Comparison of ENCODE assay signal across 24 cellular contexts in genomic region chr15:91070872-91071271, GRCh38. TPM values are rescaled to one million over a fixed set of nuclear protein-coding genes. Genes with fewer than 3 reads are reported as not detected.
DNase-seq lines count a peak whose midpoint lies in the region; ATAC-seq, FAIRE-seq and TF ChIP-seq lines count a peak whose summit lies in the region.
"Had no signal": no experiment of that assay in that cellular context is flagged by ENCODE, and none has a peak within 500 bp of the region (broad histone marks: within the 10 kb centered on the region; RNA-seq: fewer than 3 reads in every experiment).

No MANE protein-coding gene starts in this region.

- TF ChIP-seq EP300 in H1 (IDR thresholded peaks at IDR 0.05; ENCODE audit: borderline replicate concordance in 1 of 2, low read depth in 2 of 2, low read length in 2 of 2) = no peak

- no peak overlapping the region for H3K4me2 ChIP-seq in GM23338
- no peak overlapping the region for H3K4me2 ChIP-seq in HCT116 (ENCODE audit: low read length)
- H3K4me2 ChIP-seq in H1 (ENCODE audit: insufficient read depth in 1 of 2, low read depth in 2 of 2, low read length in 2 of 2) = no peak overlapping the region
- no peak overlapping the region for H3K4me2 ChIP-seq in mesendoderm (ENCODE audit: low read length)
- H3K4me2 ChIP-seq: A549; BLaER1 treated with 17β-estradiol and CSF1 and Interleukin-3, amounts not matched to agents 10 nM and 100 nM had no signal

- ATAC-seq in GM23338 = peak; percentile 65
- peak; percentile 72 for ATAC-seq in HCT116
- no peak for ATAC-seq in GM19397 (IDR thresholded peaks at IDR 0.05; ENCODE audit: unreplicated experiment)

- H3F3A ChIP-seq in GM23338 (replicated peaks; ENCODE audit: low read depth) = no peaks in the 10 kb centered on the region

- H2BK120ac ChIP-seq in H1 (replicated peaks; ENCODE audit: low read depth, low read length) = no peak overlapping the region
- H2BK120ac ChIP-seq in mesendoderm (ENCODE audit: low read depth, low read length) = no peak overlapping the region

- H2BK20ac ChIP-seq in H1 (ENCODE audit: low read length) = no peak overlapping the region

- H3K23ac ChIP-seq in H1 (ENCODE audit: insufficient read length) (no peak overlapping the region), mesendoderm (ENCODE audit: low read length) (no peak overlapping the region)

- peaks cover 8% of the 10 kb centered on the region; the same call in 1 of the 3 replicates for H3K4me1 Mint-ChIP-seq in GM23338
- H3K4me1 Mint-ChIP-seq: CD8-positive, alpha-beta memory T cell had no signal

- H3K14ac ChIP-seq in H1 (ENCODE audit: insufficient read length) = no peak overlapping the region

- H2BK15ac ChIP-seq in H1 (ENCODE audit: low read length) (no peak overlapping the region), mesendoderm (replicated peaks; ENCODE audit: low read depth) (no peak overlapping the region)

- H3K9me2 ChIP-seq in GM23338 (ENCODE audit: insufficient read depth) (no peaks in the 10 kb centered on the region), HCT116 (ENCODE audit: insufficient read depth) (no peaks in the 10 kb centered on the region)

- H3K9ac ChIP-seq in HCT116 (ENCODE audit: low read length) (no peak overlapping the region), H1 (replicated peaks in 1 of 4; ENCODE audit: extremely low read depth in 1 of 4, low read depth in 3 of 4, low read length in 3 of 4) (no peak overlapping the region), mesendoderm (ENCODE audit: low read length) (no peak overlapping the region)
- H3K9ac ChIP-seq: BLaER1 treated with 17β-estradiol and CSF1 and Interleukin-3, amounts not matched to agents 10 nM and 100 nM had no signal

- H3K4me1 ChIP-seq in GM23338 (ENCODE audit: insufficient read depth) (no peaks in the 10 kb centered on the region; the same call in 1 of the 2 replicates), HCT116 (ENCODE audit: control insufficient read depth in 1 of 2, insufficient read depth in 2 of 2, low read length in 2 of 2) (no peaks in the 10 kb centered on the region), H1 (replicated peaks in 1 of 4; ENCODE audit: control insufficient read depth in 3 of 4, insufficient read depth in 4 of 4, low read length in 3 of 4) (no peaks in the 10 kb centered on the region), mesendoderm (ENCODE audit: control insufficient read depth, low read depth, low read length) (no peaks in the 10 kb centered on the region)
- H3K4me1 ChIP-seq: A549, BE2C, HAP-1 had no signal

- TF ChIP-seq CTCF in GM23338 (conservative IDR thresholded peaks at IDR 0.05; ENCODE audit: low read depth in 2 of 2) = no peak; a peak in 1 of 4 replicates
- TF ChIP-seq CTCF in HCT116 (IDR thresholded peaks at IDR 0.05 in 2 of 3, conservative IDR thresholded peaks at IDR 0.05 in 1 of 3; ENCODE audit: borderline replicate concordance in 1 of 3, insufficient read depth in 1 of 3, low read depth in 2 of 3, low read length in 2 of 3) = peak in 2 of 3 experiments; percentile 6 to 9; a peak in 1 of 6 replicates
- TF ChIP-seq CTCF in H1 (IDR thresholded peaks at IDR 0.05; ENCODE audit: control extremely low read depth in 1 of 3, insufficient read depth in 1 of 3, low read depth in 1 of 3, low read length in 3 of 3) = peak; percentile 7 to 32 (median 19); a peak in 2 of 4 replicates

- TF ChIP-seq RAD21 in HCT116 (IDR thresholded peaks at IDR 0.05; ENCODE audit: low read depth) (no peak), H1 (IDR thresholded peaks at IDR 0.05 in 1 of 2, conservative IDR thresholded peaks at IDR 0.05 in 1 of 2; ENCODE audit: low read depth in 2 of 2, low read length in 2 of 2) (no peak)

- WGBS in H1 (ENCODE audit: extremely low coverage in 1 of 2, insufficient coverage in 1 of 2, insufficient read length in 1 of 2, insufficient replicate concordance in 2 of 2, low coverage in 1 of 2, low lambda C conversion rate in 2 of 2, missing lambda C conversion rate in 1 of 2), 2 experiments = 88% methylated on average over 8 of the region's 8 CpGs; no CpG with 5 or more reads in 1 of the 2 experiments
- no CpG with 5 or more reads among the region's 8 CpGs for WGBS in mesendoderm (ENCODE audit: extremely low coverage, insufficient coverage, low lambda C conversion rate)

- no peaks in the 10 kb centered on the region for H3K36me3 ChIP-seq in GM23338 (ENCODE audit: insufficient read depth)
- no peaks in the 10 kb centered on the region for H3K36me3 ChIP-seq in HCT116 (ENCODE audit: control insufficient read depth in 1 of 2, insufficient read depth in 2 of 2, low read length in 2 of 2)
- H3K36me3 ChIP-seq in H1 (ENCODE audit: control insufficient read depth in 2 of 4, insufficient read depth in 4 of 4, low read length in 3 of 4) = no peaks in the 10 kb centered on the region
- no peaks in the 10 kb centered on the region for H3K36me3 ChIP-seq in mesendoderm (ENCODE audit: control insufficient read depth, insufficient read depth, low read length)
- H3K36me3 ChIP-seq: BE2C; BLaER1 treated with 17β-estradiol and CSF1 and Interleukin-3, amounts not matched to agents 10 nM and 100 nM; HAP-1 had no signal

- no TSS peak for BruUV-seq in HCT116 (replicated peaks; lab: Mats Ljungman, UMichigan)

- no peaks in the 10 kb centered on the region for H3K9me3 Mint-ChIP-seq in GM23338
- H3K9me3 Mint-ChIP-seq: CD4-positive, alpha-beta T cell; CD8-positive, alpha-beta memory T cell had no signal

- H2BK12ac ChIP-seq in H1 (ENCODE audit: low read depth, low read length) = no peak overlapping the region

- no peak overlapping the region for H3K56ac ChIP-seq in H1 (replicated peaks; ENCODE audit: insufficient read length, low read depth, low read length)
- H3K56ac ChIP-seq in mesendoderm (ENCODE audit: low read length) = no peak overlapping the region

- H3K4me3 ChIP-seq in GM23338 (no peak overlapping the region), HCT116 (replicated peaks in 1 of 2; ENCODE audit: low read depth in 1 of 2, low read length in 2 of 2) (no peak overlapping the region), H1 (ENCODE audit: extremely low read depth in 1 of 4, insufficient read depth in 2 of 4, low read depth in 3 of 4, low read length in 4 of 4) (no peak overlapping the region), mesendoderm (ENCODE audit: low read length) (no peak overlapping the region)
- H3K4me3 ChIP-seq: A549; BLaER1 treated with 17β-estradiol and CSF1 and Interleukin-3, amounts not matched to agents 10 nM and 100 nM; HAP-1 had no signal

- H3K23me2 ChIP-seq in H1 (ENCODE audit: low read depth, low read length) = no peaks in the 10 kb centered on the region

- H4K8ac ChIP-seq in H1 (ENCODE audit: extremely low read depth, insufficient read depth, low read length) (no peak overlapping the region), mesendoderm (ENCODE audit: low read depth, low read length) (no peak overlapping the region)

- no peak overlapping the region for H3K27ac Mint-ChIP-seq in GM23338
- H3K27ac Mint-ChIP-seq: CD4-positive, alpha-beta T cell; CD8-positive, alpha-beta memory T cell had no signal

- H3K4ac ChIP-seq in H1 (replicated peaks; ENCODE audit: insufficient read length, low read depth, low read length) (no peak overlapping the region), mesendoderm (ENCODE audit: low read depth, low read length) (no peak overlapping the region)

- H3K79me1 ChIP-seq in H1 (ENCODE audit: low read depth, low read length) (no peaks in the 10 kb centered on the region), mesendoderm (ENCODE audit: low read length) (no peaks in the 10 kb centered on the region)

- FAIRE-seq in H1 (lab: Jason Lieb, UNC) = no peak
- FAIRE-seq: A549, D721Med, GM12891, GM18507 had no signal

- H4K5ac ChIP-seq in H1 (ENCODE audit: insufficient read length, low read depth, low read length) (no peak overlapping the region), mesendoderm (ENCODE audit: low read length) (no peak overlapping the region)

- H3K9me3 ChIP-seq in HCT116 (ENCODE audit: control insufficient read depth in 1 of 2, insufficient read depth in 1 of 2, low read depth in 1 of 2, low read length in 2 of 2) = no peaks in the 10 kb centered on the region
- H3K9me3 ChIP-seq in H1 (ENCODE audit: insufficient read depth in 2 of 2, low read depth in 1 of 2, low read length in 1 of 2) = no peaks in the 10 kb centered on the region
- H3K9me3 ChIP-seq: A549; BE2C; BLaER1 treated with 17β-estradiol and CSF1 and Interleukin-3, amounts not matched to agents 10 nM and 100 nM; HAP-1 had no signal

- no peak overlapping the region for H4K91ac ChIP-seq in H1 (replicated peaks; ENCODE audit: insufficient read length, low read length)

- no peak overlapping the region for H2AFZ ChIP-seq in GM23338
- H2AFZ ChIP-seq in HCT116 (ENCODE audit: low read depth, low read length, poor library complexity, severe bottlenecking) = no peak overlapping the region
- H2AFZ ChIP-seq in H1 (ENCODE audit: low read length) = no peak overlapping the region

- no peak overlapping the region for H2BK5ac ChIP-seq in H1 (ENCODE audit: low read depth, low read length)
- no peak overlapping the region for H2BK5ac ChIP-seq in mesendoderm (ENCODE audit: low read length)

- RAD21 ChIA-PET in HCT116 (lab: Charles Lee; ENCODE audit: low non-redundant PET in 1 of 2, low total read pairs in 2 of 2, uncharacterized antibody in 2 of 2, unreplicated experiment in 2 of 2) = no interaction called here

- no peak for TF ChIP-seq POLR2A in HCT116 (IDR thresholded peaks at IDR 0.05; ENCODE audit: borderline replicate concordance, extremely low read depth, insufficient read depth, insufficient read length)
- TF ChIP-seq POLR2A in H1 (IDR thresholded peaks at IDR 0.05; ENCODE audit: control extremely low read depth in 1 of 2, low read depth in 2 of 2, low read length in 2 of 2) = no peak

- H4K20me1 ChIP-seq in GM23338 (replicated peaks; ENCODE audit: insufficient read depth) (no peaks in the 10 kb centered on the region), HCT116 (ENCODE audit: insufficient read depth) (no peaks in the 10 kb centered on the region), H1 (replicated peaks in 1 of 2; ENCODE audit: control insufficient read depth in 1 of 2, insufficient read depth in 2 of 2, low read length in 2 of 2) (no peaks in the 10 kb centered on the region)
- H4K20me1 ChIP-seq: BLaER1 treated with 17β-estradiol and CSF1 and Interleukin-3, amounts not matched to agents 10 nM and 100 nM had no signal

- H3K27ac ChIP-seq in GM23338 (ENCODE audit: low read depth) (no peak overlapping the region), HCT116 (ENCODE audit: low read depth, low read length) (no peak overlapping the region), H1 (ENCODE audit: low read depth, low read length) (no peak overlapping the region), mesendoderm (ENCODE audit: low read depth, low read length) (no peak overlapping the region)
- H3K27ac ChIP-seq: A549; BLaER1 treated with 17β-estradiol and CSF1 and Interleukin-3, amounts not matched to agents 10 nM and 100 nM had no signal

- H3K27me3 ChIP-seq in GM23338 (ENCODE audit: insufficient read depth) (no peaks in the 10 kb centered on the region), HCT116 (ENCODE audit: insufficient read depth, low read length) (peaks cover 4% of the 10 kb centered on the region), H1 (replicated peaks in 1 of 4; ENCODE audit: control insufficient read depth in 3 of 4, extremely low read depth in 1 of 4, insufficient read depth in 3 of 4, low read length in 3 of 4) (no peaks in the 10 kb centered on the region; a peak in 1 of 7 replicates), mesendoderm (ENCODE audit: insufficient read depth, low read length, poor library complexity) (no peaks in the 10 kb centered on the region)
- H3K27me3 ChIP-seq: BLaER1 treated with 17β-estradiol and CSF1 and Interleukin-3, amounts not matched to agents 10 nM and 100 nM had no signal

- POLR2A ChIA-PET in HCT116 (lab: Charles Lee) = no interaction called here
- POLR2A ChIA-PET in H1 (lab: Charles Lee; ENCODE audit: partially characterized antibody) = no interaction called here

- no peak overlapping the region for H3K4me3 Mint-ChIP-seq in GM23338
- H3K4me3 Mint-ChIP-seq: CD4-positive, alpha-beta T cell; CD8-positive, alpha-beta memory T cell had no signal

- no peaks in the 10 kb centered on the region for H3K79me2 ChIP-seq in GM23338 (replicated peaks; ENCODE audit: insufficient read depth)
- no peaks in the 10 kb centered on the region for H3K79me2 ChIP-seq in HCT116 (ENCODE audit: insufficient read depth, low read length)
- H3K79me2 ChIP-seq in H1 (ENCODE audit: control insufficient read depth in 1 of 2, insufficient read depth in 2 of 2, low read length in 2 of 2) = no peaks in the 10 kb centered on the region
- no peaks in the 10 kb centered on the region for H3K79me2 ChIP-seq in mesendoderm (ENCODE audit: control insufficient read depth, insufficient read depth, low read length)

- H3K36me3 Mint-ChIP-seq in GM23338 (ENCODE audit: low read depth) = no peaks in the 10 kb centered on the region
- H3K36me3 Mint-ChIP-seq: CD14-positive monocyte had no signal

- H2AK5ac ChIP-seq in H1 (ENCODE audit: low read depth, low read length) (no peak overlapping the region), mesendoderm (ENCODE audit: low read length) (no peak overlapping the region)

- no peak overlapping the region for H3K18ac ChIP-seq in H1 (ENCODE audit: extremely low read depth, low read length)
- no peak overlapping the region for H3K18ac ChIP-seq in mesendoderm (ENCODE audit: low read length)

- DNase-seq in GM23338 (ENCODE audit: low spot score) (peak; percentile 25), HCT116 (ENCODE audit: low read depth, low spot score) (no peak), H1 (ENCODE audit: low read depth in 1 of 2, low spot score in 2 of 2) (no peak), mesendoderm (peak; percentile 7), NCI-H82 (lab: John Stamatoyannopoulos, UW) (no peak)
- no peak for DNase-seq in stimulated activated naive CD4-positive, alpha-beta T cell treated with Interleukin-2 at 50 U/mL for 16 hours (lab: John Stamatoyannopoulos, UW)
- DNase-seq: 8988T; ACHN; AML-193; BE2C; CD4-positive, alpha-beta T cell; CD8-positive, alpha-beta memory T cell; DMS 273 treated with DMSO at 0.1 percent for 48 hours; DMS79; GF-D8 had no signal

- no peaks in the 10 kb centered on the region for H3K27me3 Mint-ChIP-seq in GM23338 (ENCODE audit: insufficient read depth, low read depth, poor library complexity)

- intact Hi-C loops in HCT116 (cut with micrococcal nuclease) = no loop called here

- CTCF ChIA-PET in HCT116 (lab: Charles Lee) = interaction anchor here (0.6 kb wide), 1 partner anchor 14 kb away, joined by 3 read pairs; no protein-coding TSS in a partner anchor
- CTCF ChIA-PET in H1 (lab: Charles Lee; ENCODE audit: partially characterized antibody) = interaction anchor here (0.7 to 5.0 kb wide), 10 partner anchors 8 to 885 kb away, joined by 3 to 47 read pairs (median 4); no protein-coding TSS in a partner anchor

RNA-seq across cellular contexts. Expression of gene SV2B, which starts 29.2 kb away (rescaled TPM):
- total RNA-seq in GM23338 (2014; rRNA removed; shearing (Covaris generic)) = 0.16 and 0.76 TPM in 2 replicates
- polyA plus RNA-seq in GM23338 (2016; fragmentation: Nextera tagmentation; extraction: Ambion mirVana) = 0.06 and 0.09 TPM in 2 replicates
- total RNA-seq in HCT116 (2021; ENCODE audit: unreplicated experiment) = not detected
- polyA plus RNA-seq in HCT116 (2012) = 0.02 and 0.03 TPM in 2 replicates
- total RNA-seq in H1 (2021; fragmentation: NEBNext Ultra II Directional; extraction: Animal tissue kit (Norgen Biotek cat#: 25700)) = 0.20 and 0.46 TPM in 2 replicates
- polyA plus RNA-seq in H1 (2011; rRNA removed) = 0.09 and 0.22 TPM in 2 replicates
- polyA plus RNA-seq in H1 (2011; cell fraction: cytosol; rRNA removed) = 0.17 TPM
- 0.10 TPM for polyA plus RNA-seq in H1 (2011; cell fraction: nucleus; rRNA removed)
- polyA plus RNA-seq in H1 (2012, experiment 1 of 2) = 0.19 to 0.35 TPM (median 0.27 TPM) in 4 replicates
- polyA plus RNA-seq in H1 (2012, experiment 2 of 2) = not detected
- polyA plus RNA-seq in H1 (2013, experiment 1 of 2) = 0.43 TPM
- 0.44 TPM for polyA plus RNA-seq in H1 (2013, experiment 2 of 2)
- polyA minus RNA-seq in H1 (2011; rRNA and poly(A)+ RNA removed) = 0.88 and 1.4 TPM in 2 replicates
- polyA minus RNA-seq in H1 (2011; cell fraction: cytosol; rRNA and poly(A)+ RNA removed) = 0.29 TPM
- 1.1 TPM for polyA minus RNA-seq in H1 (2011; cell fraction: nucleus; rRNA and poly(A)+ RNA removed)
- 0.07 TPM for polyA plus RNA-seq in mesendoderm (2013, experiment 1 of 2)
- 0.06 TPM for polyA plus RNA-seq in mesendoderm (2013, experiment 2 of 2)
- total RNA-seq: CD4-positive, alpha-beta T cell; G401 had no signal
- polyA plus RNA-seq: CD14-positive monocyte; CD8-positive, alpha-beta memory T cell had no signal

RNA-seq across cellular contexts. Expression of gene VPS33B, which starts 48.5 kb away (rescaled TPM):
- total RNA-seq in GM23338 (2014; rRNA removed; shearing (Covaris generic)) = 8.8 and 9.2 TPM in 2 replicates
- polyA plus RNA-seq in GM23338 (2016; fragmentation: Nextera tagmentation; extraction: Ambion mirVana) = 15.2 and 19.1 TPM in 2 replicates
- total RNA-seq in HCT116 (2021; ENCODE audit: unreplicated experiment) = 23.1 TPM
- polyA plus RNA-seq in HCT116 (2012) = 14.5 and 15.8 TPM in 2 replicates
- total RNA-seq in H1 (2021; fragmentation: NEBNext Ultra II Directional; extraction: Animal tissue kit (Norgen Biotek cat#: 25700)) = 17.3 and 18.3 TPM in 2 replicates
- polyA plus RNA-seq in H1 (2011; rRNA removed) = 10.9 and 11.8 TPM in 2 replicates
- 13.3 TPM for polyA plus RNA-seq in H1 (2011; cell fraction: cytosol; rRNA removed)
- polyA plus RNA-seq in H1 (2011; cell fraction: nucleus; rRNA removed) = 25.4 TPM
- 16.1 to 25.4 TPM (median 21.5 TPM) in 4 replicates for polyA plus RNA-seq in H1 (2012, experiment 1 of 2)
- polyA plus RNA-seq in H1 (2012, experiment 2 of 2) = 7.1 TPM
- polyA plus RNA-seq in H1 (2013, experiment 1 of 2) = 12.1 TPM
- polyA plus RNA-seq in H1 (2013, experiment 2 of 2) = 12.8 TPM
- 11.7 and 22.7 TPM in 2 replicates for polyA minus RNA-seq in H1 (2011; rRNA and poly(A)+ RNA removed)
- 14.4 TPM for polyA minus RNA-seq in H1 (2011; cell fraction: cytosol; rRNA and poly(A)+ RNA removed)
- polyA minus RNA-seq in H1 (2011; cell fraction: nucleus; rRNA and poly(A)+ RNA removed) = 7.4 TPM
- 10.8 TPM for polyA plus RNA-seq in mesendoderm (2013, experiment 1 of 2)
- polyA plus RNA-seq in mesendoderm (2013, experiment 2 of 2) = 10.0 TPM

Comparison
In these comparisons a context has a peak if more than half of its experiments do, and no peak if none do; other contexts are left out.
1. DNase-seq: peak in GM23338 (single experiment) and mesendoderm (single experiment); none in HCT116 (single experiment), H1 (0 of 2), stimulated activated naive CD4-positive, alpha-beta T cell treated with Interleukin-2 at 50 U/mL for 16 hours (single experiment) and NCI-H82 (single experiment).
2. CTCF ChIP-seq: peak in HCT116 (2 of 3) and H1 (3 of 3); none in GM23338 (0 of 2).